Comparison of ENCODE assay signal across 9 cellular contexts in genomic region chr1:236156512-236157208, GRCh38. TPM values are rescaled to one million over a fixed set of nuclear protein-coding genes. Genes with fewer than 3 reads are reported as not detected.
DNase-seq lines count a peak whose midpoint lies in the region; ATAC-seq, FAIRE-seq and TF ChIP-seq lines count a peak whose summit lies in the region.
"Had no signal": no experiment of that assay in that cellular context is flagged by ENCODE, and none has a peak within 500 bp of the region (broad histone marks: within the 10 kb centered on the region; RNA-seq: fewer than 3 reads in every experiment).

No MANE protein-coding gene starts in this region.

- no peaks in the 10 kb centered on the region for H3F3A ChIP-seq in SU-DHL-6 (ENCODE audit: insufficient read depth)

- peak; percentile 9 for DNase-seq in stimulated activated CD4-positive, alpha-beta T cell treated with anti-CD3 and anti-CD28 coated beads, Interleukin-12 subunit alpha, Interleukin-12 subunit beta, amount 100 ng/mL, for 4 hours
- no peak for DNase-seq in stimulated activated CD4-positive, alpha-beta T cell treated with anti-CD3 and anti-CD28 coated beads, Interleukin-2, amount 100 ng/mL, for 48 hours
- DNase-seq in naive B cell (peak; percentile 61), frontal cortex (ENCODE audit: low spot score in 2 of 2) (no peak), NCI-H1105 (lab: John Stamatoyannopoulos, UW) (no peak), breast epithelium (ENCODE audit: low spot score in 2 of 2) (no peak)

- peaks cover 34 to 56% (median 39%) of the 10 kb centered on the region in 3 donors for H3K4me1 Mint-ChIP-seq in naive B cell

- TF ChIP-seq CTCF in SU-DHL-6 (IDR thresholded peaks at IDR 0.05; ENCODE audit: insufficient read depth, low read length, poor library complexity, severe bottlenecking) (no peak), breast epithelium (IDR thresholded peaks at IDR 0.05) (no peak)

- H3K27me3 ChIP-seq in SU-DHL-6 (ENCODE audit: low read length) (no peaks in the 10 kb centered on the region), breast epithelium (no peaks in the 10 kb centered on the region)

- H3K9me2 ChIP-seq in SU-DHL-6 (replicated peaks; ENCODE audit: insufficient read depth, low read length): no peaks in the 10 kb centered on the region

- intact Hi-C loops in breast epithelium (cut with DNase I; ENCODE audit: low total_unique reads): no loop called here

- H3K27ac ChIP-seq in SU-DHL-6 (ENCODE audit: low read depth, low read length): 0 out of 2 replicates have a peak overlapping the region, but pooled peaks have one; percentile 10
- H3K27ac ChIP-seq in breast epithelium: no peak overlapping the region
- H3K27ac ChIP-seq: C4-2B had no signal

- H3K27ac Mint-ChIP-seq in naive B cell: peak overlapping the region in 5 of 6 donors; percentile 43 to 93 (median 80)

- ATAC-seq in HG03039 (IDR thresholded peaks at IDR 0.05; ENCODE audit: unreplicated experiment) (peak; percentile 74), naive B cell (ENCODE audit: low read depth in 2 of 2) (peak; percentile 82 to 87)

- peak overlapping the region in 4 of 8 donors; percentile 18 to 64 (median 29) for H3K4me3 Mint-ChIP-seq in naive B cell

- H3K27me3 Mint-ChIP-seq in naive B cell: peaks cover 6 to 15% (median 10%) of the 10 kb centered on the region in 3 donors

- H3K79me2 ChIP-seq in SU-DHL-6 (ENCODE audit: insufficient read depth, low read length): no peaks in the 10 kb centered on the region

- no peak overlapping the region for H3K9ac ChIP-seq in SU-DHL-6 (ENCODE audit: low read length)

- H3K36me3 ChIP-seq in SU-DHL-6 (ENCODE audit: low read length) (no peaks in the 10 kb centered on the region), breast epithelium (no peaks in the 10 kb centered on the region)

- H3K4me3 ChIP-seq in SU-DHL-6 (ENCODE audit: insufficient read depth, low read length, poor library complexity, severe bottlenecking) (no peak overlapping the region), breast epithelium (no peak overlapping the region)

- no peak for FAIRE-seq in frontal cortex (lab: Jason Lieb, UNC)

- peak overlapping the region; percentile 35 for H3K4me2 ChIP-seq in SU-DHL-6 (ENCODE audit: low read depth, low read length, poor library complexity, severe bottlenecking)

- no peak for TF ChIP-seq POLR2A in breast epithelium (IDR thresholded peaks at IDR 0.05)

- H3K36me3 Mint-ChIP-seq in naive B cell: peaks cover 4 to 18% of the 10 kb centered on the region in 2 donors

- no peak overlapping the region for H2AFZ ChIP-seq in SU-DHL-6 (ENCODE audit: low read depth, low read length, severe bottlenecking)

- H3K9me3 ChIP-seq in SU-DHL-6 (ENCODE audit: insufficient read depth, low read length) (peaks cover 4% of the 10 kb centered on the region; the same call in 1 of the 2 replicates), breast epithelium (peaks cover 8 to 17% of the 10 kb centered on the region in 2 donors)

- H3K4me1 ChIP-seq in breast epithelium: no peaks in the 10 kb centered on the region

- no peaks in the 10 kb centered on the region for H4K20me1 ChIP-seq in SU-DHL-6 (ENCODE audit: low read depth, low read length)

- peaks cover 0 to 15% (median 11%) of the 10 kb centered on the region in 7 donors for H3K9me3 Mint-ChIP-seq in naive B cell

RNA-seq across cellular contexts. Expression of gene GPR137B, which starts 14.3 kb away (rescaled TPM):
- 1 to 10 TPM; 1.1 to 4.0 (median 2.6) TPM for polyA plus RNA-seq in naive B cell (ENCODE audit: low read depth in 6 of 6)
- total RNA-seq in frontal cortex: 35.5 TPM
- 10 to 100 TPM; 24.1 to 29.6 (median 25.6) TPM for total RNA-seq in breast epithelium

Comparison
In these comparisons a context has a peak if more than half of its experiments do, and no peak if none do; other contexts are left out.
1. DNase-seq: peak in stimulated activated CD4-positive, alpha-beta T cell treated with anti-CD3 and anti-CD28 coated beads, Interleukin-12 subunit alpha, Interleukin-12 subunit beta, amount 100 ng/mL, for 4 hours (single experiment) and naive B cell (single experiment); none in stimulated activated CD4-positive, alpha-beta T cell treated with anti-CD3 and anti-CD28 coated beads, Interleukin-2, amount 100 ng/mL, for 48 hours (0 of 2), frontal cortex (0 of 2), NCI-H1105 (single experiment) and breast epithelium (0 of 2).